In the genomic region with DNA sequence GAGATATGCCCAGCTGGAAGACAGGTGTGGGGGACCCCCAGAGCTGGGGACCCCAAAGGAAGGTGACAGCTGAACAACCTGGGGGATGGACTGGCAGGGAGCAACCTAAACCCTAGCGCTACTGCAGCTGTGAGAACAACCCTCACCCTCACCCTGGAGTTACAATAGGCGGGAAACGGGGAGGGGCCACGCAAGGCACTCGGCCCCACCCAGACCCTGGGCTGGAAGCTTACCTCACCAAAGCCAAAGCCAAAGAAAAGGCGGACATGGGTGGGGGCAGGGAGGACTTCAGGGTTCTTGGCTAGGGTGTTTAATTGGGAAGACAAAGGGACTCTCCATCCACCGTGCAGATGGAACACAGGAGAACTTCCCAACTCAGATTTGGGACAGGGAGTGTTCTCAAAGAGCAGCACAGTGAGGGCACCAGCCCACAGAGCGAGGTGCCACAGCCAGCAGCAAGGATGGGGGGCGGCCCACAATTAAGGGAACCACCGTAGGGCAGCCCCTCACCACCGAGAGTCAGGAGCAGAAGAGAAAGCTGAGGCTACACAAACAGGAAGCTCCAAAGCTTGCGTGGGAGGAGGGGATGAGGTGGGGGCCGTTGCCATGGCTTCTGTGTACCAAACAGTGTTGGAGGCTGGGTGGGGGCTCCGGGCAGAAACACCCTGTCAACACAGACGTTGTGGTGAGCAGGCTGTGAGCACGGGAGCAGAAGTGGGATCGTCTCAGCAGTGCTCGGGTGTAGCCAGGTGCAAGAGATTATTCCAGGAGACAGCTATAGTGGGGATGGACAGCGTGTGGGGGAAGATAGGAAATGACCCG, we compare ENCODE assay signal across 8 cellular contexts. TPM values are rescaled to one million over a fixed set of nuclear protein-coding genes. Genes with fewer than 3 reads are reported as not detected.
DNase-seq lines count a peak whose midpoint lies in the region; ATAC-seq, FAIRE-seq and TF ChIP-seq lines count a peak whose summit lies in the region.

No MANE protein-coding gene starts in this region.

- no peak for TF ChIP-seq RAD21 in A549 (conservative IDR thresholded peaks at IDR 0.05 in 1 of 2, IDR thresholded peaks at IDR 0.05 in 1 of 2)

- H3K27ac ChIP-seq in A549 (peak overlapping the region; percentile 97 to 99), muscle layer of duodenum (ENCODE audit: low read length) (peak overlapping the region; percentile 100)

- no peak for TF ChIP-seq EP300 in A549 (IDR thresholded peaks at IDR 0.05)

- H3K4me1 Mint-ChIP-seq in stimulated activated effector memory CD8-positive, alpha-beta T cell treated with anti-CD3 and anti-CD28 coated beads, Interleukin-12 subunit alpha, Interleukin-12 subunit beta, amount 100 ng/mL, for 72 hours: peaks cover 78% of the 10 kb centered on the region

- peak; percentile 21; the same call in 1 of the 2 replicates for TF ChIP-seq POLR2A in A549 (IDR thresholded peaks at IDR 0.05; ENCODE audit: low read length)

- H3K36me3 ChIP-seq in endocrine pancreas (ENCODE audit: control insufficient read depth, insufficient read depth, low read length) (peaks cover 3% of the 10 kb centered on the region), muscle layer of duodenum (ENCODE audit: control insufficient read depth in 1 of 2, insufficient read depth in 2 of 2, low read length in 2 of 2) (peaks cover 27 to 38% of the 10 kb centered on the region in 2 donors)

- H3K4me3 Mint-ChIP-seq in stimulated activated effector memory CD8-positive, alpha-beta T cell treated with anti-CD3 and anti-CD28 coated beads, Interleukin-12 subunit alpha, Interleukin-12 subunit beta, amount 100 ng/mL, for 72 hours: peak overlapping the region; percentile 97

- POLR2A ChIA-PET in A549 (lab: Yijun Ruan, JAX): interaction anchor here (1.1 to 2.4 kb wide), 3 partner anchors 7 to 12 kb away, joined by 5 to 17 read pairs (median 5); no protein-coding TSS in a partner anchor

- H3K27ac Mint-ChIP-seq in stimulated activated effector memory CD8-positive, alpha-beta T cell treated with anti-CD3 and anti-CD28 coated beads, Interleukin-12 subunit alpha, Interleukin-12 subunit beta, amount 100 ng/mL, for 72 hours: peak overlapping the region; percentile 100

- FAIRE-seq in A549 (lab: Jason Lieb, UNC): no peak

- H3K9me3 ChIP-seq in A549: no peaks in the 10 kb centered on the region
- H3K9me3 ChIP-seq in endocrine pancreas (ENCODE audit: control insufficient read depth, low read length): no peaks in the 10 kb centered on the region
- no peaks in the 10 kb centered on the region for H3K9me3 ChIP-seq in muscle layer of duodenum (ENCODE audit: control insufficient read depth in 1 of 2, low read length in 2 of 2)

- peak; percentile 88 to 89 for DNase-seq in A549 (ENCODE audit: low read depth in 1 of 2, low spot score in 1 of 2)
- DNase-seq in NCI-H774 (lab: John Stamatoyannopoulos, UW): peak; percentile 45
- peak; percentile 75 to 92 for DNase-seq in activated CD8-positive, alpha-beta memory T cell treated with anti-CD3 and anti-CD28 coated beads for 1 hour (ENCODE audit: extremely low read depth in 1 of 2, low read depth in 1 of 2)
- DNase-seq in stimulated activated effector memory CD8-positive, alpha-beta T cell treated with anti-CD3 and anti-CD28 coated beads, Interleukin-12 subunit alpha, Interleukin-12 subunit beta, amount 100 ng/mL, for 72 hours (ENCODE audit: low spot score in 2 of 2): peak; percentile 57 to 91

- peak overlapping the region; percentile 79 for H3K9ac ChIP-seq in endocrine pancreas (ENCODE audit: control insufficient read depth, insufficient read depth, low read length)

- ATAC-seq in A549: peak; percentile 19 to 51
- peak; percentile 30 for ATAC-seq in GM18870 (IDR thresholded peaks at IDR 0.05; ENCODE audit: unreplicated experiment)
- peak; percentile 29 for ATAC-seq in HG03108 (IDR thresholded peaks at IDR 0.05; ENCODE audit: unreplicated experiment)
- peak; percentile 56 for ATAC-seq in stimulated activated effector memory CD8-positive, alpha-beta T cell treated with anti-CD3 and anti-CD28 coated beads, Interleukin-12 subunit alpha, Interleukin-12 subunit beta, amount 100 ng/mL, for 72 hours

- H3K4me1 ChIP-seq in A549 (peaks cover 58% of the 10 kb centered on the region), endocrine pancreas (ENCODE audit: control insufficient read depth, insufficient read depth, low read length) (no peaks in the 10 kb centered on the region), muscle layer of duodenum (ENCODE audit: control insufficient read depth in 1 of 2, insufficient read depth in 2 of 2, low read length in 2 of 2) (peaks cover 20 to 52% of the 10 kb centered on the region in 2 donors)

- H3K27me3 ChIP-seq in endocrine pancreas (ENCODE audit: control insufficient read depth, insufficient read depth, low read length) (no peaks in the 10 kb centered on the region), muscle layer of duodenum (ENCODE audit: low read depth, low read length) (no peaks in the 10 kb centered on the region)

- no peaks in the 10 kb centered on the region for H3K9me3 Mint-ChIP-seq in stimulated activated effector memory CD8-positive, alpha-beta T cell treated with anti-CD3 and anti-CD28 coated beads, Interleukin-12 subunit alpha, Interleukin-12 subunit beta, amount 100 ng/mL, for 72 hours

- peaks cover 79% of the 10 kb centered on the region for H3K36me3 Mint-ChIP-seq in stimulated activated effector memory CD8-positive, alpha-beta T cell treated with anti-CD3 and anti-CD28 coated beads, Interleukin-12 subunit alpha, Interleukin-12 subunit beta, amount 100 ng/mL, for 72 hours

- H3K4me2 ChIP-seq in A549: peak overlapping the region; percentile 97

- H3K4me3 ChIP-seq in A549: peak overlapping the region; percentile 87
- peak overlapping the region; percentile 48 for H3K4me3 ChIP-seq in endocrine pancreas (ENCODE audit: control insufficient read depth, insufficient read depth, low read length)
- H3K4me3 ChIP-seq in muscle layer of duodenum (ENCODE audit: low read depth in 1 of 2, low read length in 2 of 2): peak overlapping the region; percentile 77 to 93

- TF ChIP-seq CTCF in A549 (IDR thresholded peaks at IDR 0.05): no peak

- 2% methylated on average over 20 of the region's 20 CpGs for WGBS in A549 (ENCODE audit: missing lambda C conversion rate)

- CTCF ChIA-PET in A549 (lab: Yijun Ruan, JAX): interaction anchor here (0.9 to 22.4 kb wide), 7 partner anchors 13 to 135 kb away, joined by 3 to 665 read pairs (median 6); a partner anchor contains a TSS

TF ChIP-seq in A549, 52 proteins besides CTCF, POLR2A, EP300 and RAD21 (continues in another document):
- TF ChIP-seq FOSL2 (IDR thresholded peaks at IDR 0.05) (no peak), FOSL2 (CRISPR knock-in tag; IDR thresholded peaks at IDR 0.05) (no peak), HOXB13 (CRISPR knock-in tag; IDR thresholded peaks at IDR 0.05; ENCODE audit: low read depth) (no peak), KDM5A (IDR thresholded peaks at IDR 0.05) (no peak), CHD4 (IDR thresholded peaks at IDR 0.05; ENCODE audit: borderline replicate concordance) (no peak), NR3C1 (IDR thresholded peaks at IDR 0.05) (no peak), MAZ (IDR thresholded peaks at IDR 0.05; ENCODE audit: borderline replicate concordance, low read depth, low read length) (peak; percentile 86), NFE2L2 (conservative IDR thresholded peaks at IDR 0.05; ENCODE audit: low read length) (0 out of 2 replicates have a peak, but pooled peaks have one; percentile 1), RCOR1 (IDR thresholded peaks at IDR 0.05; ENCODE audit: low read depth, low read length) (no peak), HDAC2 (IDR thresholded peaks at IDR 0.05) (no peak), SREBF2 (IDR thresholded peaks at IDR 0.05) (no peak)
- TF ChIP-seq, protein P1, sequence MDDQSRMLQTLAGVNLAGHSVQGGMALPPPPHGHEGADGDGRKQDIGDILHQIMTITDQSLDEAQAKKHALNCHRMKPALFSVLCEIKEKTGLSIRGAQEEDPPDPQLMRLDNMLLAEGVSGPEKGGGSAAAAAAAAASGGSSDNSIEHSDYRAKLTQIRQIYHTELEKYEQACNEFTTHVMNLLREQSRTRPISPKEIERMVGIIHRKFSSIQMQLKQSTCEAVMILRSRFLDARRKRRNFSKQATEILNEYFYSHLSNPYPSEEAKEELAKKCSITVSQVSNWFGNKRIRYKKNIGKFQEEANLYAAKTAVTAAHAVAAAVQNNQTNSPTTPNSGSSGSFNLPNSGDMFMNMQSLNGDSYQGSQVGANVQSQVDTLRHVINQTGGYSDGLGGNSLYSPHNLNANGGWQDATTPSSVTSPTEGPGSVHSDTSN (IDR thresholded peaks at IDR 0.05): no peak

RNA-seq across cellular contexts. Expression of a gene that starts 1.9 kb away (rescaled TPM):
- polyA plus RNA-seq in A549 (2011; rRNA removed) (533 and 536 TPM in 2 replicates), A549 (2017; fragmentation: RNase III; extraction: RNeasy Plus Mini Kit Qiagen cat#74134 plus additional on column Dnase treatment) (781 to 811 TPM (median 806 TPM) in 3 replicates)
- 1,020 and 1,221 TPM in 2 replicates for polyA plus RNA-seq in A549 (2012; cell fraction: cytosol; rRNA removed)
- polyA plus RNA-seq in A549 (2012; cell fraction: nucleus; rRNA removed): 1,181 and 1,326 TPM in 2 replicates
- polyA minus RNA-seq in A549 (2011; rRNA and poly(A)+ RNA removed): 437 and 484 TPM in 2 replicates

RNA-seq across cellular contexts. Expression of a gene that starts 22.0 kb away (rescaled TPM):
- polyA plus RNA-seq in A549 (2011; rRNA removed) (0.05 and 0.06 TPM in 2 replicates), A549 (2017; fragmentation: RNase III; extraction: RNeasy Plus Mini Kit Qiagen cat#74134 plus additional on column Dnase treatment) (0.49 to 0.54 TPM (median 0.50 TPM) in 3 replicates)
- 0.26 and 0.34 TPM in 2 replicates for polyA plus RNA-seq in A549 (2012; cell fraction: cytosol; rRNA removed)
- polyA plus RNA-seq in A549 (2012; cell fraction: nucleus; rRNA removed): 1.0 and 1.2 TPM in 2 replicates
- polyA minus RNA-seq in A549 (2011; rRNA and poly(A)+ RNA removed): 0.10 and 0.12 TPM in 2 replicates

RNA-seq across cellular contexts. Expression of a gene that starts 23.4 kb away (rescaled TPM):
- polyA plus RNA-seq in A549 (2011; rRNA removed): 0.50 and 0.67 TPM in 2 replicates
- polyA plus RNA-seq in A549 (2012; cell fraction: cytosol; rRNA removed): 0.31 and 0.46 TPM in 2 replicates
- polyA plus RNA-seq in A549 (2012; cell fraction: nucleus; rRNA removed): 0.40 and 0.86 TPM in 2 replicates
- 0.76 to 0.89 TPM (median 0.87 TPM) in 3 replicates for polyA plus RNA-seq in A549 (2017; fragmentation: RNase III; extraction: RNeasy Plus Mini Kit Qiagen cat#74134 plus additional on column Dnase treatment)
- 0.39 TPM in 1 of 2 replicates, not detected in the other for polyA minus RNA-seq in A549 (2011; rRNA and poly(A)+ RNA removed)

RNA-seq across cellular contexts. Expression of a gene that starts 30.6 kb away (rescaled TPM):
- polyA plus RNA-seq in A549 (2011; rRNA removed) (0.21 and 0.25 TPM in 2 replicates), A549 (2017; fragmentation: RNase III; extraction: RNeasy Plus Mini Kit Qiagen cat#74134 plus additional on column Dnase treatment) (0.16 to 0.28 TPM (median 0.22 TPM) in 3 replicates)
- polyA plus RNA-seq in A549 (2012; cell fraction: cytosol; rRNA removed): 0.08 and 0.14 TPM in 2 replicates
- polyA plus RNA-seq in A549 (2012; cell fraction: nucleus; rRNA removed): 0.08 and 0.27 TPM in 2 replicates
- polyA minus RNA-seq in A549 (2011; rRNA and poly(A)+ RNA removed): 0.54 and 0.78 TPM in 2 replicates

Comparison
In these comparisons a context has a peak if more than half of its experiments do, and no peak if none do; other contexts are left out.
1. Peak in every context shown above with its lines: DNase-seq, ATAC-seq, H3K4me3 ChIP-seq and H3K27ac ChIP-seq.